ENCODE assay signal across 8 cellular contexts in the genomic region with DNA sequence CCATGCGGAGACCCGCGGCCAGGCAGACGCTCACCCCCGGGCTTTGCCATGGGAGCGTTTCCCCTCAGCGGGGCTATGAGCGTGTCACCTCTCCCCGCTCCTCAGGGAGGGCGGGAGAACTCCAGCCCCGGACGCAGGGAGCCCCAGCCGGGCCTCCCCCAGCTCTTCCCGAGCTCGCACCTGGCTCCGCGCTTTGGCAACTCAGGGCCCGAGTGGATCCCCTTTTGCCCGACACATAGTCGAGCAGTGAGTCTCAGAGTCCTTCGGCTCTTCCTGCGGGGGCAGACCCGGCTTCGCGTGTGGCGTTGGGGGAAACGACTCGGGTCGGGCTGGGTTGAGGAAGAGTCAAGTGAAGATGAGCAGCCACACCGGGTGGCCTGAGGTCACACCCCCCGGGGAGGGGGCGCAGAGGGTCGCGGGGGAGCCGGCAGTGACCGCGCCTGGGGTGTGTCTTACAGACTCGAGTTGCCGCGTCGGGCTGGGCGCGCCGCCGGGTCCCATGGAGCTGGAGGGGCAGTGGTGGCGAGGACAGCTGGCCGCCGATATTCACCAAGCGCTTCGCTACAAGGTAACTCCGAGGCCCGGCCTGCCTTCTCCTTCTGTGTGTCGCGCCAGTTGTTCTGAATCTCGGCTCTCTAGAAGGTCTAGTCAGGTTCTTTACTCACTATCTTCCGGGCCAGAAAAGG. TPM values are rescaled to one million over a fixed set of nuclear protein-coding genes. Genes with fewer than 3 reads are reported as not detected.
DNase-seq lines count a peak whose midpoint lies in the region; ATAC-seq and TF ChIP-seq lines count a peak whose summit lies in the region.

No MANE protein-coding gene starts in this region.

- peaks cover 3 to 17% of the 10 kb centered on the region in 2 donors for H3K36me3 ChIP-seq in psoas muscle (ENCODE audit: insufficient read depth in 1 of 2, low read depth in 1 of 2)

- DNase-seq in G401 (ENCODE audit: low spot score) (peak; percentile 55), HuH-7.5 (ENCODE audit: low spot score) (peak; percentile 55), T follicular helper cell (ENCODE audit: low read depth) (peak; percentile 10), anterior cingulate cortex (lab: John Stamatoyannopoulos, UW) (peak in 51 of 58 donors; percentile 10 to 74 (median 44)), right cardiac atrium (peak; percentile 64 to 83 (median 83)), psoas muscle (peak; percentile 55 to 62), GOT3 (lab: John Stamatoyannopoulos, UW) (no peak)

- intact Hi-C loops in right cardiac atrium (cut with DNase I): no loop called here
- intact Hi-C loops in psoas muscle (cut with DNase I): loop anchor here in 1 of 2 donors (5.0 kb wide), 1 partner anchor 48 kb away; no protein-coding TSS in a partner anchor

- H3K27ac ChIP-seq in right cardiac atrium (ENCODE audit: low read length): peak overlapping the region; percentile 32
- peak overlapping the region; percentile 77 for H3K27ac ChIP-seq in psoas muscle

- H3K4me1 ChIP-seq in right cardiac atrium (ENCODE audit: control insufficient read depth, insufficient read depth, low read length) (no peaks in the 10 kb centered on the region), psoas muscle (peaks cover 15% of the 10 kb centered on the region)

- ATAC-seq in GM21576 (IDR thresholded peaks at IDR 0.05; ENCODE audit: unreplicated experiment) (peak; percentile 33), right cardiac atrium (peak; percentile 59 to 73), psoas muscle (peak; percentile 65 to 73 (median 72))

- H3K9me3 ChIP-seq in right cardiac atrium (ENCODE audit: control insufficient read depth, low read length) (no peaks in the 10 kb centered on the region), psoas muscle (no peaks in the 10 kb centered on the region)

- no peak for TF ChIP-seq CTCF in psoas muscle (IDR thresholded peaks at IDR 0.05)

- H3K27me3 ChIP-seq in right cardiac atrium (ENCODE audit: control insufficient read depth, insufficient read depth) (no peaks in the 10 kb centered on the region), psoas muscle (ENCODE audit: insufficient read depth in 3 of 3, low read length in 2 of 3) (no peaks in the 10 kb centered on the region)

- WGBS in right cardiac atrium: under 1% methylated on average over 56 of the region's 56 CpGs
- 1% methylated on average over 44 to 56 of the region's 56 CpGs for WGBS in psoas muscle, 3 donors

- in situ Hi-C loops in G401 (cut with HindIII; ENCODE audit: low sequenced_read_pairs): no loop called here

- H3K4me3 ChIP-seq in right cardiac atrium (ENCODE audit: low read length) (peak overlapping the region; percentile 64), psoas muscle (peak overlapping the region; percentile 93)

RNA-seq across cellular contexts. Expression of a gene that starts 0.7 kb away (rescaled TPM):
- total RNA-seq in G401 (2014; rRNA removed; shearing (Covaris generic)): 6.2 and 8.1 TPM in 2 replicates
- total RNA-seq in right cardiac atrium (1 to 10 TPM; 2.9 to 3.9 (median 3.3) TPM), psoas muscle (1 to 10 TPM; 3.8 to 5.7 (median 5.2) TPM)
- polyA plus RNA-seq in right cardiac atrium (1.8 TPM), psoas muscle (1 to 10 TPM; 2.0 to 8.4 (median 4.0) TPM)
